ENCODE assay signal across 27 cellular contexts in the genomic region with DNA sequence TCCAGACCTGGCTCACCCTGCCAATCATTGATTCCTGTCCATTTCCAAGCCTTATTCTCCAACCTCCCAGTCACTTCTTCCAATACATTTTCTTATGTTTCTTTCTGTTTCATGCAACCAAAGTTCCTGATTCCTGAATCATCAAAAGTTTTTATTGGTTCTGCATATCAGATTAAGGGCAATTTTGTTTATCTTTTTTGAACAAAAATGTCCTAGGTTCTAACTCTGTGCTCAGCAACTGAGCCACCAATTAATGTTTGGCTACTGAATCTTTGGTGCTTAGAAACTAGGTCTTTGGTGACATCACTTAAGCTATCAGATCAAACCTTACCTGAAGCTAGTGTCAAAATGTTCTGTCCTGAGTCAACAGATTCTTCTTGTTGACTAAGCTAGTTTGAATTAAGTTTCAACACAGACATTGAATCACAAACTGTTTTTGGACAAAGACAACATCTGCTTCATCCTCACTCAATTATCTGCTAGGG. TPM values are rescaled to one million over a fixed set of nuclear protein-coding genes. Genes with fewer than 3 reads are reported as not detected.
"Had no signal": no experiment of that assay in that cellular context is flagged by ENCODE, and none has a peak within 500 bp of the region (broad histone marks: within the 10 kb centered on the region; RNA-seq: fewer than 3 reads in every experiment).

No MANE protein-coding gene starts in this region.

- H3K4me3 ChIP-seq: adrenal gland, ascending aorta, pancreas, prostate gland, tibial artery had no signal

- DNase-seq: activated CD4-positive, alpha-beta T cell treated with anti-CD3 and anti-CD28 coated beads for 4 hours; activated CD4-positive, alpha-beta T cell treated with anti-CD3 and anti-CD28 coated beads, Interleukin-2, amount 50 U/mL, for 4 hours; activated naive CD4-positive, alpha-beta T cell; activated T-cell treated with anti-CD3 and anti-CD28 coated beads for 4 hours; activated T-cell treated with anti-CD3 and anti-CD28 coated beads, Interleukin-2, amount 50 U/mL, for 72 hours; adrenal gland; brain microvascular endothelial cell; central memory CD4-positive, alpha-beta T cell; islet precursor cell; left cardiac atrium; left ventricle myocardium superior; nephron progenitor cell; pancreas; retina; small intestine; stimulated activated CD4-positive, alpha-beta T cell treated with anti-CD3 and anti-CD28 coated beads, Interleukin-4, amount 100 ng/mL, for 4 hours; stimulated activated CD8-positive, alpha-beta memory T cell treated with anti-CD3 and anti-CD28 coated beads, Interleukin-4, amount 100 ng/mL, for 48 hours; stimulated activated naive CD8-positive, alpha-beta T cell treated with anti-CD3 and anti-CD28 coated beads, Interleukin-15, amount 100 ng/mL, for 72 hours; tibial artery had no signal

- H3K36me3 ChIP-seq: adrenal gland, ascending aorta, brain microvascular endothelial cell, pancreas, prostate gland, tibial artery had no signal

- H3K27me3 ChIP-seq: adrenal gland, ascending aorta, pancreas, tibial artery had no signal

- H3K9me3 ChIP-seq: adrenal gland, ascending aorta, pancreas, prostate gland, tibial artery had no signal

- H3K27ac ChIP-seq: adrenal gland, ascending aorta, brain microvascular endothelial cell, pancreas, prostate gland, tibial artery, VCaP had no signal

- ATAC-seq: activated T-cell treated with anti-CD3 and anti-CD28 coated beads, Interleukin-2, amount 50 U/mL, for 72 hours; esophagus mucosa; left cardiac atrium; left ventricle myocardium superior; pancreas; sciatic nerve; stimulated activated memory B cell treated with anti-CD40 and anti-IgM and Interleukin-4, amounts not matched to agents 10 μg/mL and 1 μg/mL and 100 μg/mL, for 72 hours; stimulated activated naive CD8-positive, alpha-beta T cell treated with anti-CD3 and anti-CD28 coated beads, Interleukin-15, amount 100 ng/mL, for 72 hours had no signal

- H3K4me1 ChIP-seq: adrenal gland, ascending aorta, pancreas, prostate gland had no signal

RNA-seq across cellular contexts. Expression of a gene that starts 56.1 kb away (rescaled TPM):
- total RNA-seq: lung microvascular endothelial cell; T-helper 1 cell treated with Interleukin-12 subunit alpha and Interleukin-12 subunit beta and Interleukin-4 antibody, amounts not matched to agents 30 ng/mL and 1 ng/mL, for 36 hours had no signal
